Comparison of ENCODE assay signal across 13 cellular contexts in genomic region chr2:173397539-173397938, GRCh38. TPM values are rescaled to one million over a fixed set of nuclear protein-coding genes. Genes with fewer than 3 reads are reported as not detected.
DNase-seq lines count a peak whose midpoint lies in the region; ATAC-seq and TF ChIP-seq lines count a peak whose summit lies in the region.
"Had no signal": no experiment of that assay in that cellular context is flagged by ENCODE, and none has a peak within 500 bp of the region (broad histone marks: within the 10 kb centered on the region; RNA-seq: fewer than 3 reads in every experiment).

No MANE protein-coding gene starts in this region.

- no peaks in the 10 kb centered on the region for H3K9me3 Mint-ChIP-seq in activated naive CD8-positive, alpha-beta T cell treated with anti-CD3 and anti-CD28 coated beads, Interleukin-2, amount 50 U/mL, for 24 hours

- DNase-seq in NCI-H1105 treated with DMSO at 0.1 percent for 48 hours (lab: John Stamatoyannopoulos, UW) (peak; percentile 45), NCI-H1105 (lab: John Stamatoyannopoulos, UW) (no peak), PC-9 (no peak), left lobe of liver (ENCODE audit: low spot score) (no peak), erythroblast (lab: John Stamatoyannopoulos, UW) (no peak), posterior cingulate gyrus (no peak)
- DNase-seq in activated naive CD8-positive, alpha-beta T cell treated with anti-CD3 and anti-CD28 coated beads, Interleukin-2, amount 50 U/mL, for 24 hours: no peak
- DNase-seq: ACHN, cerebellar nuclear complex, glutamatergic neuron, NCI-H82, stomach had no signal

- no peaks in the 10 kb centered on the region for H3K9me2 ChIP-seq in PC-9 (ENCODE audit: insufficient read depth)

- H3K4me1 ChIP-seq in PC-9 (replicated peaks; ENCODE audit: insufficient read depth): peaks cover 11% of the 10 kb centered on the region; the same call in 1 of the 2 replicates

- H3K27ac ChIP-seq in PC-9: no peak overlapping the region
- H3K27ac ChIP-seq: stomach had no signal

- peak; percentile 32; the same call in 1 of the 2 replicates for TF ChIP-seq RAD21 in Ishikawa (IDR thresholded peaks at IDR 0.05; ENCODE audit: low read depth)

- H3K36me3 ChIP-seq in PC-9 (ENCODE audit: low read depth): no peaks in the 10 kb centered on the region
- H3K36me3 ChIP-seq: stomach had no signal

- BruUV-seq in PC-9 (replicated peaks; lab: Mats Ljungman, UMichigan): no TSS peak

- no peak overlapping the region for H3K4me2 ChIP-seq in PC-9

- H3K79me2 ChIP-seq in PC-9 (ENCODE audit: low read depth): no peaks in the 10 kb centered on the region

- no peaks in the 10 kb centered on the region for H3K36me3 Mint-ChIP-seq in activated naive CD8-positive, alpha-beta T cell treated with anti-CD3 and anti-CD28 coated beads, Interleukin-2, amount 50 U/mL, for 24 hours (ENCODE audit: low read depth)

- CTCF ChIA-PET in PC-9 (lab: Charles Lee): interaction anchor here (0.5 to 1.1 kb wide), 6 partner anchors 52 to 751 kb away, joined by 3 to 5 read pairs (median 3); no protein-coding TSS in a partner anchor

- POLR2A ChIA-PET in PC-9 (lab: Charles Lee; ENCODE audit: unreplicated experiment): no interaction called here

- peaks cover 4% of the 10 kb centered on the region for H3K4me1 Mint-ChIP-seq in activated naive CD8-positive, alpha-beta T cell treated with anti-CD3 and anti-CD28 coated beads, Interleukin-2, amount 50 U/mL, for 24 hours

- H3K9me3 ChIP-seq in PC-9 (ENCODE audit: insufficient read depth, low read depth): no peaks in the 10 kb centered on the region
- H3K9me3 ChIP-seq: stomach had no signal

- no peak overlapping the region for H3K4me3 Mint-ChIP-seq in activated naive CD8-positive, alpha-beta T cell treated with anti-CD3 and anti-CD28 coated beads, Interleukin-2, amount 50 U/mL, for 24 hours

- H2AFZ ChIP-seq in PC-9: no peak overlapping the region; the same call in 1 of the 2 replicates

- peak; percentile 47; the same call in 1 of the 2 replicates for TF ChIP-seq CTCF in PC-9 (conservative IDR thresholded peaks at IDR 0.05)

- no peaks in the 10 kb centered on the region for H3F3A ChIP-seq in PC-9 (ENCODE audit: insufficient read depth, low read depth)

- TF ChIP-seq EP300 in Ishikawa (IDR thresholded peaks at IDR 0.05; ENCODE audit: borderline replicate concordance): no peak

- no peak overlapping the region for H3K4me3 ChIP-seq in PC-9
- H3K4me3 ChIP-seq: stomach had no signal

- H3K27ac Mint-ChIP-seq in activated naive CD8-positive, alpha-beta T cell treated with anti-CD3 and anti-CD28 coated beads, Interleukin-2, amount 50 U/mL, for 24 hours: no peak overlapping the region

- H3K27me3 ChIP-seq in PC-9 (ENCODE audit: insufficient read depth, low read depth): peaks cover 16% of the 10 kb centered on the region; the same call in 1 of the 2 replicates

- ATAC-seq in left lobe of liver: peak; percentile 46
- no peak for ATAC-seq in activated naive CD8-positive, alpha-beta T cell treated with anti-CD3 and anti-CD28 coated beads, Interleukin-2, amount 50 U/mL, for 24 hours

- no peaks in the 10 kb centered on the region for H4K20me1 ChIP-seq in PC-9 (ENCODE audit: insufficient read depth)

- intact Hi-C loops in PC-9 (cut with micrococcal nuclease; ENCODE audit: unreplicated experiment) (loop anchor here (1.0 to 10.0 kb wide), 4 partner anchors 185 to 591 kb away; no protein-coding TSS in a partner anchor), posterior cingulate gyrus (cut with DNase I) (no loop called here)

- H3K27me3 Mint-ChIP-seq in activated naive CD8-positive, alpha-beta T cell treated with anti-CD3 and anti-CD28 coated beads, Interleukin-2, amount 50 U/mL, for 24 hours: peaks cover 68% of the 10 kb centered on the region

- no peak for TF ChIP-seq POLR2A in erythroblast (IDR thresholded peaks at IDR 0.05; ENCODE audit: low read length)

TF ChIP-seq in Ishikawa, 13 proteins besides CTCF, POLR2A, EP300 and RAD21:
- no peak for TF ChIP-seq ZBTB7A (IDR thresholded peaks at IDR 0.05; ENCODE audit: low read depth)
- TF ChIP-seq REST (IDR thresholded peaks at IDR 0.05; ENCODE audit: low read depth): no peak
- TF ChIP-seq CEBPB (IDR thresholded peaks at IDR 0.05): no peak

RNA-seq across cellular contexts. Expression of gene CDCA7, which starts 42.9 kb away (rescaled TPM):
- total RNA-seq in PC-9 (2021) (26.1 and 34.2 TPM in 2 replicates), left lobe of liver (0.25 TPM)

Comparison
In these comparisons a context has a peak if more than half of its experiments do, and no peak if none do; other contexts are left out.
1. RNA of gene CDCA7, which starts 42.9 kb away (total RNA-seq): 26.1 to 34.2 TPM in PC-9; 0.25 TPM in left lobe of liver (single experiment); every median in the first group is over 10 times any median in the second.